Comparison of ENCODE assay signal across 20 cellular contexts in the genomic region with DNA sequence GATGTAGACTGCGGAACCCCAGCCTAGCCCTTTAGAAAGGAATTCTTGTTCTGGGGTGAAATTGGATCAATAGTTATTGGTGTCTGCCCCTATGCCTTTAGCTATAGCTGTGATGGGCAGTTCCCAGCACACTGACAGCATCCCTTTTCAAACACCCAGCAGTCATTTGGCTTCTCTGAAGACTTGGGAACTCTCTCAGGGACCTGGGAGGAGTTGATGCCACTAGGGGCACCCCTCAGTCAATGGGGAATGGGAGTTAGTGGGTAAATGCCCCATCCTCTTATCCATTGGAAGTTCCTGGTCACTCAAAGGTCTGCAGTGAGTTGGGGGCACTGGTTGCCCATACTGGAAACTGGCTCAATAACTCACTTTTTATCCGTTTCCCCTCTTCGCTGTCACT. TPM values are rescaled to one million over a fixed set of nuclear protein-coding genes. Genes with fewer than 3 reads are reported as not detected.
"Had no signal": no experiment of that assay in that cellular context is flagged by ENCODE, and none has a peak within 500 bp of the region (broad histone marks: within the 10 kb centered on the region; RNA-seq: fewer than 3 reads in every experiment).

No MANE protein-coding gene starts in this region.

- DNase-seq: activated CD4-positive, alpha-beta T cell treated with anti-CD3 and anti-CD28 coated beads, Interleukin-2, amount 10 ng/mL, durations not matched to agents 24 days and 14 days; activated CD8-positive, alpha-beta memory T cell treated with anti-CD3 and anti-CD28 coated beads, Interleukin-2, amount 10 ng/mL, durations not matched to agents 7 days and 5 days; activated CD8-positive, alpha-beta T cell treated with anti-CD3 and anti-CD28 coated beads for 36 hours; activated gamma-delta T cell; activated naive CD4-positive, alpha-beta T cell treated with anti-CD3 and anti-CD28 coated beads, Interleukin-2, amount 50 U/mL, for 16 hours; anterior cingulate cortex; body of pancreas; foreskin keratinocyte; hypothalamus; islet precursor cell; left colon; naive thymus-derived CD4-positive, alpha-beta T cell; stimulated activated CD4-positive, alpha-beta T cell treated with anti-CD3 and anti-CD28 coated beads, Interleukin-12 subunit alpha, Interleukin-12 subunit beta, amount 100 ng/mL, for 4 hours; T1000; uterus had no signal

- H3K9me3 ChIP-seq: body of pancreas, tibial nerve, uterus had no signal

- H3K27me3 ChIP-seq: body of pancreas, cardiac muscle cell, uterus had no signal

- H3K4me1 ChIP-seq: foreskin keratinocyte, uterus had no signal

- H3K4me3 ChIP-seq: body of pancreas, cardiac muscle cell, lung, tibial nerve, uterus had no signal

- ATAC-seq: activated CD4-positive, CD25-positive, alpha-beta regulatory T cell treated with anti-CD3 and anti-CD28 coated beads, Interleukin-2, amount 50 U/mL, for 24 hours; activated CD8-positive, alpha-beta memory T cell treated with anti-CD3 and anti-CD28 coated beads, Interleukin-2, amount 10 ng/mL, durations not matched to agents 7 days and 5 days; activated CD8-positive, alpha-beta T cell treated with anti-CD3 and anti-CD28 coated beads for 36 hours; body of pancreas; foreskin keratinocyte; naive thymus-derived CD4-positive, alpha-beta T cell had no signal

- H3K27ac ChIP-seq: body of pancreas, cardiac muscle cell, foreskin keratinocyte, tibial nerve, uterus had no signal

- H3K36me3 ChIP-seq: cardiac muscle cell, tibial nerve, uterus had no signal

RNA-seq across cellular contexts. Expression of a gene that starts 34.9 kb away (rescaled TPM):
- total RNA-seq: activated CD8-positive, alpha-beta memory T cell treated with anti-CD3 and anti-CD28 coated beads, Interleukin-2, amount 10 ng/mL, durations not matched to agents 7 days and 5 days; body of pancreas; foreskin keratinocyte; naive thymus-derived CD4-positive, alpha-beta T cell; progenitor cell of endocrine pancreas had no signal
- polyA plus RNA-seq: naive thymus-derived CD4-positive, alpha-beta T cell had no signal
